In the genomic region with DNA sequence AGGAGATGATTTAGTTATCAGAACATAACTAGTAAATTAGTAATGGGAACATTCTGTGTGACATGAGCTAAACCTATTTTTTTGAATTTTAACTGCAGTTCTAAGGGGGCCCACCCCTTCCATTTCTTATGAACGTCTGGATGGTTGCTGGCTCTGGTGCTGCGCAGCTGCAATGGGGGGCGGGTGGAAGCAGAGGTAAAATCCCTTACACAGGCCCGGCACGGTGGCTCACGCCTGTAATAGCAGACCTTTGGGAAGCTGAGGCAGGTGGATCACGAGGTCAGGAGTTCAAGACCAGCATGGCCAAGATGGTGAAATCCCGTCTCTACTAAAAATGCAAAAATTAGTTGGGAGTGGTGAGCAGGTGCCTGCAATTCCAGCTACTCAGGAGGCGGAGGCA, we compare ENCODE assay signal across 24 cellular contexts.
"Had no signal": no experiment of that assay in that cellular context is flagged by ENCODE, and none has a peak within 500 bp of the region (broad histone marks: within the 10 kb centered on the region; RNA-seq: fewer than 3 reads in every experiment).

No MANE protein-coding gene starts in this region.

- H3K4me2 ChIP-seq: neural progenitor cell had no signal

- H3K9me3 ChIP-seq: ovary, psoas muscle, right lobe of liver, sigmoid colon, stomach, thoracic aorta, thyroid gland, tibial nerve, upper lobe of left lung, vagina had no signal

- ATAC-seq: psoas muscle; right cardiac atrium; right lobe of liver; stimulated activated effector memory CD8-positive, alpha-beta T cell treated with anti-CD3 and anti-CD28 coated beads, Interleukin-12 subunit alpha, Interleukin-12 subunit beta, amount 100 ng/mL, for 72 hours; stimulated activated naive B cell treated with anti-CD40 and anti-IgM and Interleukin-4, amounts not matched to agents 10 μg/mL and 1 μg/mL and 100 μg/mL, for 72 hours had no signal

- DNase-seq: occipital lobe; ovary; psoas muscle; right cardiac atrium; right lobe of liver; sigmoid colon; small intestine; stimulated activated CD4-positive, alpha-beta T cell treated with anti-CD3 and anti-CD28 coated beads, Interleukin-15, amount 100 ng/mL, for 24 hours; stimulated activated CD4-positive, alpha-beta T cell treated with anti-CD3 and anti-CD28 coated beads, Interleukin-2, amount 100 ng/mL, for 24 hours; stimulated activated CD4-positive, alpha-beta T cell treated with anti-CD3 and anti-CD28 coated beads, Interleukin-2, amount 100 ng/mL, for 48 hours; stimulated activated CD4-positive, alpha-beta T cell treated with anti-CD3 and anti-CD28 coated beads, Interleukin-4, amount 100 ng/mL, for 24 hours; stimulated activated naive B cell treated with anti-CD40 and anti-IgM and Interleukin-4, amounts not matched to agents 10 μg/mL and 1 μg/mL and 100 μg/mL, for 72 hours; stimulated activated naive CD4-positive, alpha-beta T cell treated with Interleukin-2 at 50 U/mL for 16 hours; stomach; thyroid gland; trophoblast cell; upper lobe of left lung had no signal

- H3K36me3 ChIP-seq: neural progenitor cell, ovary, right lobe of liver, sigmoid colon, stomach, thoracic aorta, thyroid gland, tibial nerve, upper lobe of left lung, vagina had no signal

- FAIRE-seq: small intestine, urothelium cell line had no signal

- H3K9ac ChIP-seq: neural progenitor cell, parathyroid adenoma had no signal

- H3K79me2 ChIP-seq: parathyroid adenoma had no signal

- H3K27ac ChIP-seq: neural progenitor cell, ovary, parathyroid adenoma, psoas muscle, right lobe of liver, sigmoid colon, stomach, thoracic aorta, thyroid gland, tibial nerve, upper lobe of left lung, vagina had no signal

- H3K4me3 ChIP-seq: neural progenitor cell, ovary, psoas muscle, right lobe of liver, sigmoid colon, stomach, thoracic aorta, thyroid gland, tibial nerve, upper lobe of left lung, vagina had no signal

- H2AFZ ChIP-seq: neural progenitor cell, parathyroid adenoma had no signal

- H3K27me3 ChIP-seq: neural progenitor cell, ovary, right lobe of liver, sigmoid colon, stomach, thyroid gland, tibial nerve, upper lobe of left lung, vagina had no signal

- H3K4me1 ChIP-seq: neural progenitor cell, parathyroid adenoma, psoas muscle, right lobe of liver, sigmoid colon, stomach, thyroid gland, upper lobe of left lung, vagina had no signal
